ENCODE assay signal across 19 cellular contexts in genomic region chr14:51643137-51643536, GRCh38. TPM values are rescaled to one million over a fixed set of nuclear protein-coding genes. Genes with fewer than 3 reads are reported as not detected.
DNase-seq lines count a peak whose midpoint lies in the region; ATAC-seq and TF ChIP-seq lines count a peak whose summit lies in the region.
"Had no signal": no experiment of that assay in that cellular context is flagged by ENCODE, and none has a peak within 500 bp of the region (broad histone marks: within the 10 kb centered on the region; RNA-seq: fewer than 3 reads in every experiment).

No MANE protein-coding gene starts in this region.

- H3K27me3 Mint-ChIP-seq in chondrocyte (ENCODE audit: low read depth): no peaks in the 10 kb centered on the region
- H3K27me3 Mint-ChIP-seq: activated CD8-positive, alpha-beta T cell treated with anti-CD3 and anti-CD28 coated beads for 36 hours had no signal

- no peak for TF ChIP-seq CTCF in BJ (IDR thresholded peaks at IDR 0.05; ENCODE audit: insufficient read depth, low read depth, low read length)
- TF ChIP-seq CTCF in chondrocyte (IDR thresholded peaks at IDR 0.05): no peak

- no peaks in the 10 kb centered on the region for H3K9me3 Mint-ChIP-seq in chondrocyte (ENCODE audit: low read depth)
- H3K9me3 Mint-ChIP-seq: activated CD8-positive, alpha-beta T cell treated with anti-CD3 and anti-CD28 coated beads for 36 hours had no signal

- no peak overlapping the region for H4K8ac ChIP-seq in mesenchymal stem cell (ENCODE audit: low read length)

- no peak overlapping the region for H3K18ac ChIP-seq in mesenchymal stem cell (ENCODE audit: low read depth in 1 of 2, low read length in 2 of 2)

- CTCF ChIA-PET in BJ (lab: Yijun Ruan, JAX): interaction anchor here (0.8 kb wide), 1 partner anchor 39 kb away, joined by 3 read pairs; no protein-coding TSS in a partner anchor

- POLR2A ChIA-PET in BJ (lab: Charles Lee): interaction anchor here (0.7 kb wide), 1 partner anchor 288 kb away, joined by 5 read pairs; no protein-coding TSS in a partner anchor

- no peak overlapping the region for H3K4me3 Mint-ChIP-seq in chondrocyte (ENCODE audit: unreplicated experiment)
- H3K4me3 Mint-ChIP-seq: activated CD8-positive, alpha-beta T cell treated with anti-CD3 and anti-CD28 coated beads for 36 hours had no signal

- peak overlapping the region; percentile 95 for H2AK5ac ChIP-seq in mesenchymal stem cell (ENCODE audit: low read length, severe bottlenecking)

- H3K36me3 Mint-ChIP-seq in chondrocyte (ENCODE audit: low read depth): peaks cover 5% of the 10 kb centered on the region

- peaks cover 4% of the 10 kb centered on the region; the same call in 1 of the 2 replicates for H3K36me3 ChIP-seq in BJ (ENCODE audit: control insufficient read depth, insufficient read depth, low read length)
- peaks cover 0 to 43% of the 10 kb centered on the region in 2 experiments for H3K36me3 ChIP-seq in mesenchymal stem cell (ENCODE audit: control insufficient read depth in 1 of 2, insufficient read depth in 2 of 2, low read depth in 1 of 2, low read length in 2 of 2)
- H3K36me3 ChIP-seq: adrenal gland, BE2C, left ventricle myocardium inferior had no signal

- H2BK5ac ChIP-seq in mesenchymal stem cell (ENCODE audit: low read depth, low read length, poor library complexity, severe bottlenecking): no peak overlapping the region

- H3K27ac ChIP-seq in mesenchymal stem cell (ENCODE audit: low read length, poor library complexity, severe bottlenecking): peak overlapping the region; percentile 50
- H3K27ac ChIP-seq: adrenal gland, esophagus squamous epithelium, left ventricle myocardium inferior, SK-N-MC had no signal

- H3K4ac ChIP-seq in mesenchymal stem cell (ENCODE audit: low read depth in 1 of 2, low read length in 2 of 2): no peak overlapping the region

- H3K14ac ChIP-seq in mesenchymal stem cell (ENCODE audit: low read length in 2 of 2): no peak overlapping the region

- H3K27ac Mint-ChIP-seq in chondrocyte (ENCODE audit: unreplicated experiment): peak overlapping the region; percentile 22
- H3K27ac Mint-ChIP-seq: activated CD8-positive, alpha-beta T cell treated with anti-CD3 and anti-CD28 coated beads for 36 hours had no signal

- no peak overlapping the region for H3K23ac ChIP-seq in mesenchymal stem cell (ENCODE audit: low read length in 2 of 2)

- H3K4me2 ChIP-seq in mesenchymal stem cell (ENCODE audit: low read length, poor library complexity, severe bottlenecking): no peak overlapping the region

- H2BK12ac ChIP-seq in mesenchymal stem cell (ENCODE audit: low read length in 2 of 2): no peak overlapping the region

- 94% methylated on average over 3 of the region's 3 CpGs for whole genome bisulfite sequencing in mesenchymal stem cell

- H4K91ac ChIP-seq in mesenchymal stem cell (ENCODE audit: low read length): no peak overlapping the region

- H3K9ac ChIP-seq in mesenchymal stem cell (ENCODE audit: low read length): peak overlapping the region; percentile 78

- peaks cover 6% of the 10 kb centered on the region for H3K79me1 ChIP-seq in mesenchymal stem cell (replicated peaks; ENCODE audit: low read length, poor library complexity, severe bottlenecking)

- ATAC-seq in HG03342 (IDR thresholded peaks at IDR 0.05; ENCODE audit: unreplicated experiment) (no peak), GM19023 (IDR thresholded peaks at IDR 0.05; ENCODE audit: unreplicated experiment) (no peak)
- ATAC-seq: activated CD8-positive, alpha-beta T cell treated with anti-CD3 and anti-CD28 coated beads for 36 hours had no signal

- H3K4me3 ChIP-seq in BJ (ENCODE audit: low read depth, low read length) (no peak overlapping the region), mesenchymal stem cell (ENCODE audit: insufficient read depth in 1 of 2, low read depth in 1 of 2, low read length in 2 of 2) (no peak overlapping the region)
- H3K4me3 ChIP-seq: adrenal gland, esophagus squamous epithelium, left ventricle myocardium inferior, SK-N-MC had no signal

- peaks cover 5% of the 10 kb centered on the region for H3K4me1 ChIP-seq in mesenchymal stem cell (ENCODE audit: control insufficient read depth, insufficient read depth, low read depth, low read length)
- H3K4me1 ChIP-seq: adrenal gland had no signal

- no peaks in the 10 kb centered on the region for H3K27me3 ChIP-seq in BJ (ENCODE audit: control insufficient read depth, insufficient read depth, low read length)
- no peaks in the 10 kb centered on the region for H3K27me3 ChIP-seq in mesenchymal stem cell (ENCODE audit: control insufficient read depth in 1 of 2, insufficient read depth in 1 of 2, low read length in 2 of 2)
- H3K27me3 ChIP-seq: adrenal gland, BE2C, esophagus squamous epithelium had no signal

- DNase-seq in BJ (ENCODE audit: low read depth) (peak; percentile 45), M059J (ENCODE audit: low read depth) (peak; percentile 90), chondrocyte (ENCODE audit: low spot score) (no peak), mesenchymal stem cell (peak; percentile 87), dermis blood vessel endothelial cell (no peak), anterior cingulate cortex (lab: John Stamatoyannopoulos, UW) (no peak)
- DNase-seq: activated CD8-positive, alpha-beta T cell treated with anti-CD3 and anti-CD28 coated beads for 36 hours; adrenal gland; BE2C; cortex of kidney; DMS 273 treated with DMSO at 0.1 percent for 48 hours; esophagus squamous epithelium; hypothalamus; left ventricle myocardium inferior; NCI-H1694 treated with DMSO at 0.1 percent for 48 hours; NCI-H510A had no signal

- H3K4me1 Mint-ChIP-seq in chondrocyte (ENCODE audit: low read depth): peaks cover 15% of the 10 kb centered on the region

- no peak overlapping the region for H2BK15ac ChIP-seq in mesenchymal stem cell (ENCODE audit: low read depth, poor library complexity, severe bottlenecking)

- no peak overlapping the region for H2BK120ac ChIP-seq in mesenchymal stem cell (ENCODE audit: low read depth, low read length)

- H2AFZ ChIP-seq in mesenchymal stem cell (ENCODE audit: low read depth, low read length): no peak overlapping the region

- no peaks in the 10 kb centered on the region for H3K9me3 ChIP-seq in mesenchymal stem cell (ENCODE audit: control insufficient read depth, low read length)
- H3K9me3 ChIP-seq: adrenal gland, BE2C, esophagus squamous epithelium, left ventricle myocardium inferior had no signal

RNA-seq across cellular contexts. Expression of gene FRMD6, which starts 8.6 kb away (rescaled TPM):
- 507 and 540 TPM in 2 replicates for polyA plus RNA-seq in BJ (2011; rRNA removed)
- 530 and 627 TPM in 2 replicates for polyA minus RNA-seq in BJ (2011; rRNA and poly(A)+ RNA removed)
- total RNA-seq in M059J (2014; rRNA removed; shearing (Covaris generic)): 131 and 132 TPM in 2 replicates
- total RNA-seq in chondrocyte (105 to 135 TPM (median 131 TPM) in 3 replicates), dermis blood vessel endothelial cell (125 and 228 TPM in 2 replicates)
- polyA plus RNA-seq in mesenchymal stem cell (2013, experiment 1 of 2): 92.4 TPM
- 92.2 TPM for polyA plus RNA-seq in mesenchymal stem cell (2013, experiment 2 of 2)

Comparison
In these comparisons a context has a peak if more than half of its experiments do, and no peak if none do; other contexts are left out.
1. DNase-seq: peak in BJ (single experiment), M059J (single experiment) and mesenchymal stem cell (single experiment); none in chondrocyte (single experiment), dermis blood vessel endothelial cell (single experiment) and anterior cingulate cortex (0 of 58).